15 cellular contexts compared by ENCODE assay signal in the genomic region with DNA sequence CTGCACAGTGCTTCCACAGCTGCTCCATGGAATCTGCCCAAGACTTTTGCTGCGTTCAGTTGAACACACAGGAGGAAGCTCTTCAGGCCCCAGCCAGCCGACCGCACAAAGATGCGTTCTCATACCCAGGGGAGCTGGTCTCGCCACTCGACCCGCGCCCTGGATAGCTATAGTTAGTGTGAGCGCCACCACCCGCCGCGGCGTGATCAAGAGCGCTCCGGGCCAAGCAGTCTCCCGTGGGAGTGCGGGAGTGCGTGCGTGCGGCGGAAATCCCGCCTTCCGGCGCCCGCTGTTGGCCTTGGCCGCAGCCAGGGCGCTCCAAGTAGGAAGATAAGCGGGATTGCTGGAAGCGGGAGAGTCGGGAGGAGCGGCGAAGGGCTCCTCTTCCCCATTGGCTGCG. TPM values are rescaled to one million over a fixed set of nuclear protein-coding genes. Genes with fewer than 3 reads are reported as not detected.
DNase-seq lines count a peak whose midpoint lies in the region; ATAC-seq, FAIRE-seq and TF ChIP-seq lines count a peak whose summit lies in the region.
"Not testable (repeated sequence)": the region's sequence is repeated elsewhere in the genome, so short reads cannot be mapped to it uniquely, and the experiment has no call there.
"Had no signal": no experiment of that assay in that cellular context is flagged by ENCODE, and none has a peak within 500 bp of the region (broad histone marks: within the 10 kb centered on the region; RNA-seq: fewer than 3 reads in every experiment).

No MANE protein-coding gene starts in this region.

- TF ChIP-seq CTCF in CD8-positive, alpha-beta T cell (IDR thresholded peaks at IDR 0.05); LNCaP clone FGC (IDR thresholded peaks at IDR 0.05; ENCODE audit: control insufficient read depth, extremely low read depth, insufficient read depth); bronchial epithelial cell (IDR thresholded peaks at IDR 0.05; ENCODE audit: insufficient read depth, low read length, severe bottlenecking); fibroblast of villous mesenchyme (IDR thresholded peaks at IDR 0.05; ENCODE audit: insufficient read depth, low read depth, low read length); upper lobe of left lung (IDR thresholded peaks at IDR 0.05): not testable (repeated sequence)

- not testable (repeated sequence) for H3K9me3 ChIP-seq in CD8-positive, alpha-beta T cell (ENCODE audit: low read length); upper lobe of left lung

- not testable (repeated sequence) for FAIRE-seq in bronchial epithelial cell (lab: Jason Lieb, UNC)

- POLR2A ChIA-PET in CD8-positive, alpha-beta T cell (lab: Charles Lee); activated CD4-positive, alpha-beta T cell treated with anti-CD3 and anti-CD28 coated beads for 36 hours (lab: Charles Lee); naive thymus-derived CD8-positive, alpha-beta T cell (lab: Charles Lee): not testable (repeated sequence)

- not testable (repeated sequence) for H3K27me3 ChIP-seq in CD8-positive, alpha-beta T cell (ENCODE audit: insufficient read depth, low read length); bronchial epithelial cell (ENCODE audit: control insufficient read depth, insufficient read depth, low read length); upper lobe of left lung

- H3K36me3 Mint-ChIP-seq in CD8-positive, alpha-beta T cell = peaks cover 30% of the 10 kb centered on the region
- peaks cover 16% of the 10 kb centered on the region for H3K36me3 Mint-ChIP-seq in activated CD4-positive, alpha-beta T cell treated with anti-CD3 and anti-CD28 coated beads for 36 hours (ENCODE audit: low read depth)
- peaks cover 0 to 17% (median 0%) of the 10 kb centered on the region in 3 donors for H3K36me3 Mint-ChIP-seq in naive thymus-derived CD8-positive, alpha-beta T cell

- H3K36me3 ChIP-seq in CD8-positive, alpha-beta T cell (ENCODE audit: insufficient read depth, low read length); bronchial epithelial cell (ENCODE audit: control insufficient read depth, insufficient read depth, low read length); upper lobe of left lung: not testable (repeated sequence)

- H3K4me3 Mint-ChIP-seq in CD8-positive, alpha-beta T cell; activated CD4-positive, alpha-beta T cell treated with anti-CD3 and anti-CD28 coated beads for 36 hours; naive thymus-derived CD8-positive, alpha-beta T cell: not testable (repeated sequence)

- H3K9me3 Mint-ChIP-seq in CD8-positive, alpha-beta T cell; activated CD4-positive, alpha-beta T cell treated with anti-CD3 and anti-CD28 coated beads for 36 hours (ENCODE audit: low read depth); naive thymus-derived CD8-positive, alpha-beta T cell: not testable (repeated sequence)

- not testable (repeated sequence) for H3K27ac Mint-ChIP-seq in CD8-positive, alpha-beta T cell; activated CD4-positive, alpha-beta T cell treated with anti-CD3 and anti-CD28 coated beads for 36 hours; naive thymus-derived CD8-positive, alpha-beta T cell

- DNase-seq in CD8-positive, alpha-beta T cell; LNCaP clone FGC (ENCODE audit: low read depth); activated CD4-positive, alpha-beta T cell treated with anti-CD3 and anti-CD28 coated beads for 36 hours; bronchial epithelial cell (ENCODE audit: low read depth); fibroblast of villous mesenchyme (ENCODE audit: low read depth); naive thymus-derived CD8-positive, alpha-beta T cell; upper lobe of left lung: not testable (repeated sequence)

- WGBS in upper lobe of left lung, 2 donors = no CpG with 5 or more reads among the region's 33 CpGs

- intact Hi-C loops in CD8-positive, alpha-beta T cell (cut with DNase I, micrococcal nuclease); activated CD4-positive, alpha-beta T cell treated with anti-CD3 and anti-CD28 coated beads for 36 hours (cut with DNase I, micrococcal nuclease): not testable (repeated sequence)

- not testable (repeated sequence) for H3K27me3 Mint-ChIP-seq in CD8-positive, alpha-beta T cell (ENCODE audit: low read depth); activated CD4-positive, alpha-beta T cell treated with anti-CD3 and anti-CD28 coated beads for 36 hours; naive thymus-derived CD8-positive, alpha-beta T cell

- peaks cover 35% of the 10 kb centered on the region for H3K4me1 Mint-ChIP-seq in CD8-positive, alpha-beta T cell (ENCODE audit: low read depth)
- peaks cover 32% of the 10 kb centered on the region for H3K4me1 Mint-ChIP-seq in activated CD4-positive, alpha-beta T cell treated with anti-CD3 and anti-CD28 coated beads for 36 hours
- H3K4me1 Mint-ChIP-seq in naive thymus-derived CD8-positive, alpha-beta T cell = peaks cover 20 to 48% (median 31%) of the 10 kb centered on the region in 4 donors

- not testable (repeated sequence) for TF ChIP-seq POLR2A in upper lobe of left lung (IDR thresholded peaks at IDR 0.05)

- not testable (repeated sequence) for H3K4me3 ChIP-seq in CD8-positive, alpha-beta T cell (ENCODE audit: low read depth, low read length)
- peak overlapping the region; percentile 36 for H3K4me3 ChIP-seq in LNCaP clone FGC (ENCODE audit: low read depth, low read length)
- H3K4me3 ChIP-seq in bronchial epithelial cell (ENCODE audit: low read depth, low read length) = peak overlapping the region; percentile 19
- H3K4me3 ChIP-seq in fibroblast of villous mesenchyme (ENCODE audit: low read depth, low read length) = peak overlapping the region; percentile 33
- peak overlapping the region in 3 of 4 donors; percentile 54 to 55 (median 55) for H3K4me3 ChIP-seq in upper lobe of left lung

- peak; percentile 75 for ATAC-seq in CD8-positive, alpha-beta T cell
- peak; percentile 59 for ATAC-seq in GM21529 (IDR thresholded peaks at IDR 0.05; ENCODE audit: unreplicated experiment)
- ATAC-seq in activated CD4-positive, alpha-beta T cell treated with anti-CD3 and anti-CD28 coated beads for 36 hours = peak; percentile 64
- ATAC-seq in naive thymus-derived CD8-positive, alpha-beta T cell = peak; percentile 53 to 77
- not testable (repeated sequence) for ATAC-seq in upper lobe of left lung (ENCODE audit: low FRiP score in 2 of 2)

- peaks cover 15% of the 10 kb centered on the region for H3K4me1 ChIP-seq in CD8-positive, alpha-beta T cell (ENCODE audit: insufficient read depth, low read length)
- H3K4me1 ChIP-seq in upper lobe of left lung = peaks cover 7 to 17% (median 10%) of the 10 kb centered on the region in 4 donors

- H3K27ac ChIP-seq in CD8-positive, alpha-beta T cell (ENCODE audit: low read depth, low read length); upper lobe of left lung: not testable (repeated sequence)

- TF ChIP-seq EP300 in upper lobe of left lung (IDR thresholded peaks at IDR 0.05) = not testable (repeated sequence)

- CTCF ChIA-PET in CD8-positive, alpha-beta T cell (lab: Charles Lee); activated CD4-positive, alpha-beta T cell treated with anti-CD3 and anti-CD28 coated beads for 36 hours (lab: Charles Lee): not testable (repeated sequence)

RNA-seq across cellular contexts. Expression of a gene that starts 30.8 kb away (rescaled TPM):
- not detected for total RNA-seq in CD8-positive, alpha-beta T cell
- not detected for total RNA-seq in activated CD4-positive, alpha-beta T cell treated with anti-CD3 and anti-CD28 coated beads for 36 hours
- total RNA-seq in bronchial epithelial cell (not detected in 2 replicates), fibroblast of villous mesenchyme (not detected in 2 replicates), upper lobe of left lung (not detected)
- not detected for total RNA-seq in naive thymus-derived CD8-positive, alpha-beta T cell
- not detected for polyA plus RNA-seq in naive thymus-derived CD8-positive, alpha-beta T cell
- total RNA-seq: aorta, cerebellum, mesothelial cell of epicardium, ovary, right atrium auricular region, subcutaneous adipose tissue, uterus had no signal
- polyA plus RNA-seq: aorta, ovary had no signal

RNA-seq across cellular contexts. Expression of a gene that starts 51.3 kb away (rescaled TPM):
- total RNA-seq in CD8-positive, alpha-beta T cell = under 1 TPM in 1 of 2 experiments, not detected in 1; 0.22 TPM
- total RNA-seq in activated CD4-positive, alpha-beta T cell treated with anti-CD3 and anti-CD28 coated beads for 36 hours = under 1 TPM in 1 of 2 experiments, not detected in 1; 0.11 TPM
- total RNA-seq in bronchial epithelial cell = under 0.01 TPM in 1 of 2 replicates, not detected in the other
- under 0.01 TPM in 2 replicates for total RNA-seq in fibroblast of villous mesenchyme
- total RNA-seq in naive thymus-derived CD8-positive, alpha-beta T cell = under 1 TPM; 0.44 to 0.63 TPM
- not detected for polyA plus RNA-seq in naive thymus-derived CD8-positive, alpha-beta T cell
- total RNA-seq in upper lobe of left lung = under 1 TPM in 3 of 6 donors, not detected in 3; 0.17 to 0.34 (median 0.33) TPM
